ENCODE assay signal across 13 cellular contexts in genomic region chr5:97528941-97529340, GRCh38.
DNase-seq lines count a peak whose midpoint lies in the region; FAIRE-seq and TF ChIP-seq lines count a peak whose summit lies in the region.
"Had no signal": no experiment of that assay in that cellular context is flagged by ENCODE, and none has a peak within 500 bp of the region (broad histone marks: within the 10 kb centered on the region; RNA-seq: fewer than 3 reads in every experiment).

No MANE protein-coding gene starts in this region.

- no peaks in the 10 kb centered on the region for H3K36me3 ChIP-seq in endothelial cell of umbilical vein (ENCODE audit: control insufficient read depth in 2 of 2, extremely low read depth in 1 of 2, insufficient read depth in 2 of 2, low read length in 2 of 2)
- H3K36me3 ChIP-seq in osteoblast (ENCODE audit: insufficient read depth, low read length): no peaks in the 10 kb centered on the region
- H3K36me3 ChIP-seq: ovary, tibial nerve had no signal

- H4K20me1 ChIP-seq in endothelial cell of umbilical vein (replicated peaks; ENCODE audit: control insufficient read depth, extremely low read depth, insufficient read depth, low read length): no peaks in the 10 kb centered on the region
- no peaks in the 10 kb centered on the region for H4K20me1 ChIP-seq in osteoblast (ENCODE audit: insufficient read depth, low read length)

- DNase-seq in NCI-H1105 treated with DMSO at 0.1 percent for 48 hours (lab: John Stamatoyannopoulos, UW) (peak; percentile 29), NCI-H1105 (lab: John Stamatoyannopoulos, UW) (no peak), NCI-H2171 (lab: John Stamatoyannopoulos, UW) (peak; percentile 2), endothelial cell of umbilical vein (ENCODE audit: low read depth, low spot score) (peak; percentile 64), osteoblast (ENCODE audit: insufficient read length, low spot score, missing footprints) (peak; percentile 77), COLO668 (lab: John Stamatoyannopoulos, UW; ENCODE audit: unreplicated experiment) (no peak), mucosa of gallbladder (ENCODE audit: low spot score) (no peak), iPS-NIHi7 (ENCODE audit: extremely low spot score) (no peak)
- DNase-seq: Karpas-422; ovary; stimulated activated CD4-positive, alpha-beta T cell treated with anti-CD3 and anti-CD28 coated beads, Interleukin-15, amount 100 ng/mL, for 24 hours had no signal

- intact Hi-C loops in endothelial cell of umbilical vein (cut with micrococcal nuclease): no loop called here

- H3K4me2 ChIP-seq in endothelial cell of umbilical vein (ENCODE audit: insufficient read depth, low read length) (peak overlapping the region; percentile 66), osteoblast (ENCODE audit: insufficient read depth, low read length) (peak overlapping the region; percentile 38)

- peak; percentile 64 for FAIRE-seq in endothelial cell of umbilical vein (lab: Jason Lieb, UNC)

- no TSS peak for BruUV-seq in endothelial cell of umbilical vein (replicated peaks; lab: Mats Ljungman, UMichigan)

- POLR2A ChIA-PET in endothelial cell of umbilical vein (lab: Charles Lee): no interaction called here

- H3K4me3 ChIP-seq in endothelial cell of umbilical vein (replicated peaks in 1 of 3; ENCODE audit: insufficient read depth in 1 of 3, low read depth in 1 of 3, low read length in 3 of 3) (no peak overlapping the region), osteoblast (ENCODE audit: insufficient read depth, low read length) (no peak overlapping the region)
- H3K4me3 ChIP-seq: ovary, tibial nerve had no signal

- no peak for TF ChIP-seq POLR2A in endothelial cell of umbilical vein (IDR thresholded peaks at IDR 0.05; ENCODE audit: low read depth, low read length)

- no peak overlapping the region for H3K9ac ChIP-seq in endothelial cell of umbilical vein (replicated peaks; ENCODE audit: extremely low read depth, insufficient read depth, low read length)

- dilution Hi-C loops in endothelial cell of umbilical vein (cut with MboI; ENCODE audit: extremely low pct_ligation_motif_present, low sequenced_read_pairs): no loop called here

- H3K4me1 ChIP-seq in endothelial cell of umbilical vein (ENCODE audit: control insufficient read depth, extremely low read depth, insufficient read depth, low read length) (peaks cover 7% of the 10 kb centered on the region), osteoblast (ENCODE audit: insufficient read depth, low read length) (peaks cover 13% of the 10 kb centered on the region)

- peak overlapping the region; percentile 24 for H2AFZ ChIP-seq in endothelial cell of umbilical vein (ENCODE audit: low read depth, low read length)
- H2AFZ ChIP-seq in osteoblast (ENCODE audit: low read length): no peak overlapping the region

- TF ChIP-seq CTCF in endothelial cell of umbilical vein (IDR thresholded peaks at IDR 0.05; ENCODE audit: extremely low read depth in 1 of 2, insufficient read depth in 1 of 2, low read depth in 1 of 2, low read length in 2 of 2): no peak
- TF ChIP-seq CTCF in osteoblast (IDR thresholded peaks at IDR 0.05; ENCODE audit: extremely low read depth, low read depth, low read length): no peak

- H3K79me2 ChIP-seq in endothelial cell of umbilical vein (ENCODE audit: control insufficient read depth, insufficient read depth, low read length): no peaks in the 10 kb centered on the region
- no peaks in the 10 kb centered on the region for H3K79me2 ChIP-seq in osteoblast (ENCODE audit: insufficient read depth, low read length)

- H3K9me1 ChIP-seq in endothelial cell of umbilical vein (replicated peaks; ENCODE audit: control insufficient read depth, extremely low read depth, insufficient read depth, low read length): no peaks in the 10 kb centered on the region

- CTCF ChIA-PET in endothelial cell of umbilical vein (lab: Charles Lee): interaction anchor here (0.7 to 2.2 kb wide), 7 partner anchors 8 to 1267 kb away, joined by 3 to 14 read pairs (median 4); no protein-coding TSS in a partner anchor

- H3K9me3 ChIP-seq in endothelial cell of umbilical vein (replicated peaks; ENCODE audit: control insufficient read depth, insufficient read depth, low read length) (no peaks in the 10 kb centered on the region), osteoblast (ENCODE audit: low read depth, low read length) (no peaks in the 10 kb centered on the region)
- H3K9me3 ChIP-seq: ovary, tibial nerve had no signal

- H3K27me3 ChIP-seq in endothelial cell of umbilical vein (ENCODE audit: control insufficient read depth in 2 of 2, insufficient read depth in 2 of 2, low read length in 2 of 2) (no peaks in the 10 kb centered on the region), osteoblast (ENCODE audit: insufficient read depth, low read length) (no peaks in the 10 kb centered on the region)
- H3K27me3 ChIP-seq: ovary, tibial nerve had no signal

- H3K27ac ChIP-seq in endothelial cell of umbilical vein (ENCODE audit: insufficient read depth, low read depth, low read length) (peak overlapping the region; percentile 17), osteoblast (ENCODE audit: low read depth, low read length) (no peak overlapping the region)
- H3K27ac ChIP-seq: 22Rv1, ovary, tibial nerve had no signal

TF ChIP-seq in endothelial cell of umbilical vein, 7 proteins besides CTCF, POLR2A, EP300 and RAD21:
- TF ChIP-seq MAX (IDR thresholded peaks at IDR 0.05; ENCODE audit: insufficient read depth, insufficient read length): no peak
- TF ChIP-seq POLR2AphosphoS5 (IDR thresholded peaks at IDR 0.05; ENCODE audit: insufficient read depth, low read depth, low read length): no peak
- TF ChIP-seq JUN (IDR thresholded peaks at IDR 0.05; ENCODE audit: borderline replicate concordance, insufficient read depth, insufficient read length, low read depth): peak; percentile 30
- peak; percentile 48 for TF ChIP-seq FOS (IDR thresholded peaks at IDR 0.05; ENCODE audit: borderline replicate concordance, insufficient read depth, low read length)
- TF ChIP-seq MYC (IDR thresholded peaks at IDR 0.05; ENCODE audit: low read depth, low read length): no peak

Comparison
In these comparisons a context has a peak if more than half of its experiments do, and no peak if none do; other contexts are left out.
1. DNase-seq: peak in NCI-H1105 treated with DMSO at 0.1 percent for 48 hours (single experiment), NCI-H2171 (single experiment), endothelial cell of umbilical vein (single experiment) and osteoblast (single experiment); none in NCI-H1105 (single experiment), COLO668 (single experiment), mucosa of gallbladder (single experiment) and iPS-NIHi7 (single experiment).